Comparison of ENCODE assay signal across 14 cellular contexts in genomic region chr10:12353399-12354027, GRCh38. TPM values are rescaled to one million over a fixed set of nuclear protein-coding genes. Genes with fewer than 3 reads are reported as not detected.
A peak's percentile ranks its signal among the peaks of the same experiment; 100 is the strongest.
DNase-seq lines count a peak whose midpoint lies in the region; ATAC-seq and TF ChIP-seq lines count a peak whose summit lies in the region.
"Had no signal": no experiment of that assay in that cellular context is flagged by ENCODE, and none has a peak within 500 bp of the region (broad histone marks: within the 10 kb centered on the region; RNA-seq: fewer than 3 reads in every experiment).

No MANE protein-coding gene starts in this region.

- H3K27ac ChIP-seq in CD4-positive, alpha-beta T cell (ENCODE audit: low read depth, low read length): no peak overlapping the region
- no peak overlapping the region for H3K27ac ChIP-seq in OCI-LY7 (ENCODE audit: low read depth, low read length, poor library complexity, severe bottlenecking)
- no peak overlapping the region for H3K27ac ChIP-seq in ovary
- H3K27ac ChIP-seq: thoracic aorta had no signal

- DNase-seq in NCI-H748 (lab: John Stamatoyannopoulos, UW; ENCODE audit: unreplicated experiment) (peak; percentile 17), NCI-H748 treated with DMSO at 0.1 percent for 48 hours (lab: John Stamatoyannopoulos, UW) (no peak), OCI-LY7 (ENCODE audit: low spot score) (no peak), immature natural killer cell (no peak), ovary (no peak)
- DNase-seq in CD4-positive, alpha-beta T cell: no peak
- DNase-seq: activated naive CD4-positive, alpha-beta T cell treated with anti-CD3 and anti-CD28 coated beads, Interleukin-2, amount 50 U/mL, for 16 hours; NCI-H1092; NCI-H2227 treated with DMSO at 0.1 percent for 48 hours; pancreas had no signal

- no peak overlapping the region for H3K4me3 ChIP-seq in OCI-LY7 (ENCODE audit: low read depth, low read length, poor library complexity, severe bottlenecking)
- no peak overlapping the region for H3K4me3 ChIP-seq in ovary
- H3K4me3 ChIP-seq: gastroesophageal sphincter, pancreas, thoracic aorta had no signal

- H3K4me3 Mint-ChIP-seq in CD4-positive, alpha-beta T cell: peak overlapping the region; percentile 40
- H3K4me3 Mint-ChIP-seq in immature natural killer cell: no peak overlapping the region

- no peaks in the 10 kb centered on the region for H3K27me3 ChIP-seq in CD4-positive, alpha-beta T cell (ENCODE audit: control insufficient read depth, insufficient read depth, low read length)
- H3K27me3 ChIP-seq in ovary: no peaks in the 10 kb centered on the region
- H3K27me3 ChIP-seq: gastroesophageal sphincter, pancreas had no signal

- CTCF ChIA-PET in CD4-positive, alpha-beta T cell (lab: Charles Lee): no interaction called here
- CTCF ChIA-PET in OCI-LY7 (lab: Charles Lee; ENCODE audit: unreplicated experiment): no interaction called here

- H3K4me1 ChIP-seq in OCI-LY7 (ENCODE audit: insufficient read depth, low read length, poor library complexity, severe bottlenecking) (peaks cover 13% of the 10 kb centered on the region), ovary (ENCODE audit: insufficient read depth) (peaks cover 4% of the 10 kb centered on the region)

- H3K79me2 ChIP-seq in OCI-LY7 (ENCODE audit: insufficient read depth, low read depth, low read length): peaks cover 61% of the 10 kb centered on the region

- 0 out of 2 replicates have a peak, but pooled peaks cover 4% of the 10 kb centered on the region for H3K36me3 ChIP-seq in OCI-LY7 (ENCODE audit: insufficient read depth, low read length)
- no peaks in the 10 kb centered on the region for H3K36me3 ChIP-seq in ovary
- H3K36me3 ChIP-seq: gastroesophageal sphincter, pancreas, thoracic aorta had no signal

- POLR2A ChIA-PET in CD4-positive, alpha-beta T cell (lab: Charles Lee): no interaction called here
- POLR2A ChIA-PET in OCI-LY7 (lab: Charles Lee): no interaction called here

- TF ChIP-seq EP300 in ovary (IDR thresholded peaks at IDR 0.05): no peak

- ATAC-seq in CD4-positive, alpha-beta T cell (ENCODE audit: poor library complexity): no peak
- no peak for ATAC-seq in HG03175 (IDR thresholded peaks at IDR 0.05; ENCODE audit: unreplicated experiment)
- no peak for ATAC-seq in esophagus mucosa
- ATAC-seq: gastroesophageal sphincter, pancreas had no signal

- H4K20me1 ChIP-seq in OCI-LY7 (ENCODE audit: insufficient read depth, low read length): peaks cover 15% of the 10 kb centered on the region

- no peaks in the 10 kb centered on the region for H3K9me3 ChIP-seq in CD4-positive, alpha-beta T cell (ENCODE audit: control insufficient read depth, low read length)
- H3K9me3 ChIP-seq in OCI-LY7 (ENCODE audit: low read length) (no peaks in the 10 kb centered on the region), ovary (no peaks in the 10 kb centered on the region)
- H3K9me3 ChIP-seq: gastroesophageal sphincter, pancreas, thoracic aorta had no signal

- TSS peak; percentile 36 for BruUV-seq in OCI-LY7 (replicated peaks; lab: Mats Ljungman, UMichigan)

- peak overlapping the region; percentile 74 for H3K27ac Mint-ChIP-seq in CD4-positive, alpha-beta T cell
- peak overlapping the region in 4 of 6 donors; percentile 1 to 39 (median 19) for H3K27ac Mint-ChIP-seq in immature natural killer cell

- no peaks in the 10 kb centered on the region for H3K27me3 Mint-ChIP-seq in CD4-positive, alpha-beta T cell
- H3K27me3 Mint-ChIP-seq in immature natural killer cell (ENCODE audit: low read depth in 3 of 3): peaks cover 10 to 15% (median 14%) of the 10 kb centered on the region in 3 donors

- H3K9me2 ChIP-seq in OCI-LY7 (ENCODE audit: insufficient read depth, low read length): no peaks in the 10 kb centered on the region

- TF ChIP-seq CTCF in CD4-positive, alpha-beta T cell (IDR thresholded peaks at IDR 0.05): no peak
- no peak for TF ChIP-seq CTCF in OCI-LY7 (conservative IDR thresholded peaks at IDR 0.05; ENCODE audit: low read length)
- no peak for TF ChIP-seq CTCF in ovary (IDR thresholded peaks at IDR 0.05)

- intact Hi-C loops in CD4-positive, alpha-beta T cell (cut with DNase I, micrococcal nuclease): loop anchor here (5.0 to 10.0 kb wide), 4 partner anchors 91 to 301 kb away; partner anchors contain the start of genes CDC123 (in 1 of the 2) and NUDT5 (in 1 of the 2)
- intact Hi-C loops in OCI-LY7 (cut with micrococcal nuclease; ENCODE audit: unreplicated experiment): no loop called here
- intact Hi-C loops in ovary (cut with DNase I): loop anchor here in 1 of 4 donors (10.0 kb wide), 1 partner anchor 351 kb away; no protein-coding TSS in a partner anchor

- WGBS in ovary, 3 donors: 88 to 94% (median 90%) methylated on average over 8 of the region's 8 CpGs

- no peak overlapping the region for H3K4me2 ChIP-seq in OCI-LY7 (ENCODE audit: low read length)

- H3K4me1 Mint-ChIP-seq in CD4-positive, alpha-beta T cell (ENCODE audit: low read depth): peaks cover 62% of the 10 kb centered on the region
- peaks cover 36 to 44% of the 10 kb centered on the region in 2 donors for H3K4me1 Mint-ChIP-seq in immature natural killer cell

- H3K36me3 Mint-ChIP-seq in CD4-positive, alpha-beta T cell (ENCODE audit: low read depth): peaks cover 28% of the 10 kb centered on the region
- H3K36me3 Mint-ChIP-seq in immature natural killer cell: peaks cover 0 to 10% (median 7%) of the 10 kb centered on the region in 3 donors

- TF ChIP-seq POLR2A in ovary (IDR thresholded peaks at IDR 0.05): no peak

- no peak overlapping the region for H2AFZ ChIP-seq in OCI-LY7 (ENCODE audit: low read length)

- H3K9me3 Mint-ChIP-seq in CD4-positive, alpha-beta T cell: no peaks in the 10 kb centered on the region
- H3K9me3 Mint-ChIP-seq in immature natural killer cell: no peaks in the 10 kb centered on the region

RNA-seq across cellular contexts. Expression of gene CAMK1D, which starts 4.2 kb away (rescaled TPM):
- 10 to 100 TPM; 28.8 to 35.3 TPM for total RNA-seq in CD4-positive, alpha-beta T cell
- total RNA-seq in OCI-LY7 (2014; rRNA removed; shearing (Covaris generic)): 17.8 and 19.0 TPM in 2 replicates
- total RNA-seq in OCI-LY7 (2022) (25.6 and 28.0 TPM in 2 replicates), esophagus mucosa (10.7 TPM), ovary (10 to 100 TPM in 1 of 7 donors, 1 to 10 TPM in 6; 1.8 to 11.7 (median 5.5) TPM)
- polyA plus RNA-seq in immature natural killer cell (10 to 100 TPM in 1 of 3 donors, 1 to 10 TPM in 2; 5.3 to 19.3 (median 7.7) TPM), ovary (1 to 10 TPM; 2.4 to 7.5 TPM)
